In genomic region chr12:79143803-79144202, GRCh38 we compare ENCODE assay signal across 28 cellular contexts.
DNase-seq lines count a peak whose midpoint lies in the region; ATAC-seq and TF ChIP-seq lines count a peak whose summit lies in the region.
"Had no signal": no experiment of that assay in that cellular context is flagged by ENCODE, and none has a peak within 500 bp of the region (broad histone marks: within the 10 kb centered on the region; RNA-seq: fewer than 3 reads in every experiment).

No MANE protein-coding gene starts in this region.

- intact Hi-C loops in uterus (cut with DNase I; ENCODE audit: low total_unique reads), result no loop called here

- in situ Hi-C loops in brain microvascular endothelial cell (cut with HindIII; ENCODE audit: low pct_ligation_motif_present, low sequenced_read_pairs), result no loop called here

- no peaks in the 10 kb centered on the region for H3K9me3 ChIP-seq in uterus
- H3K9me3 ChIP-seq: right lobe of liver, spleen, upper lobe of right lung had no signal

- ATAC-seq in GM21528 (IDR thresholded peaks at IDR 0.05; ENCODE audit: low FRiP score, unreplicated experiment), result no peak
- ATAC-seq: activated CD4-positive, CD25-positive, alpha-beta regulatory T cell treated with anti-CD3 and anti-CD28 coated beads, Interleukin-2, amount 50 U/mL, for 24 hours; activated T-cell treated with anti-CD3 and anti-CD28 coated beads, Interleukin-2, amount 50 U/mL, for 72 hours; esophagus mucosa; GM23338; right lobe of liver; stimulated activated naive CD8-positive, alpha-beta T cell treated with anti-CD3 and anti-CD28 coated beads, Interleukin-15, Interleukin-2, amounts not matched to agents 100 U/mL and 50 U/mL, for 24 hours; upper lobe of right lung had no signal

- no peak overlapping the region for H3K27ac ChIP-seq in brain microvascular endothelial cell
- no peak overlapping the region for H3K27ac ChIP-seq in uterus
- H3K27ac ChIP-seq: right lobe of liver, SK-N-MC, spleen, upper lobe of right lung had no signal

- TF ChIP-seq CTCF in brain microvascular endothelial cell (IDR thresholded peaks at IDR 0.05; ENCODE audit: low read depth, low read length, missing control alignments) (no peak), uterus (IDR thresholded peaks at IDR 0.05) (no peak), GM10266 (IDR thresholded peaks at IDR 0.05; ENCODE audit: control insufficient read depth, insufficient read depth, low read depth, missing control alignments) (no peak)

- peak; percentile 25 for DNase-seq in NCI-H2171 treated with DMSO at 0.1 percent for 48 hours (lab: John Stamatoyannopoulos, UW)
- no peak for DNase-seq in NCI-H2171 (lab: John Stamatoyannopoulos, UW)
- peak; percentile 11 for DNase-seq in NCI-H2029 (lab: John Stamatoyannopoulos, UW)
- peak; percentile 60 for DNase-seq in NCI-H748 treated with DMSO at 0.1 percent for 48 hours (lab: John Stamatoyannopoulos, UW)
- DNase-seq in brain microvascular endothelial cell, result no peak
- no peak for DNase-seq in uterus
- DNase-seq in GM10266 (ENCODE audit: extremely low spot score), result no peak
- DNase-seq: activated CD4-positive, alpha-beta memory T cell treated with anti-CD3 and anti-CD28 coated beads for 36 hours; activated T-cell treated with anti-CD3 and anti-CD28 coated beads, Interleukin-2, amount 50 U/mL, for 72 hours; central memory CD4-positive, alpha-beta T cell; DND-41; foreskin fibroblast; head of caudate nucleus; HFFc6; kidney; naive B cell; NCI-H446; right lobe of liver; spleen; stimulated activated CD4-positive, alpha-beta T cell treated with anti-CD3 and anti-CD28 coated beads, Interleukin-2, amount 100 ng/mL, for 24 hours; stimulated activated naive CD8-positive, alpha-beta T cell treated with anti-CD3 and anti-CD28 coated beads, Interleukin-15, Interleukin-2, amounts not matched to agents 100 U/mL and 50 U/mL, for 24 hours; T-helper 1 cell; upper lobe of right lung had no signal

- no peak for TF ChIP-seq POLR2A in uterus (IDR thresholded peaks at IDR 0.05)

- H3K27me3 ChIP-seq in brain microvascular endothelial cell (replicated peaks) (no peaks in the 10 kb centered on the region), uterus (no peaks in the 10 kb centered on the region)
- H3K27me3 ChIP-seq: right lobe of liver, spleen, upper lobe of right lung had no signal

- H3K4me1 ChIP-seq in uterus, result no peaks in the 10 kb centered on the region
- H3K4me1 ChIP-seq: right lobe of liver, spleen, upper lobe of right lung had no signal

- no peaks in the 10 kb centered on the region for H3K36me3 ChIP-seq in brain microvascular endothelial cell (replicated peaks)
- H3K36me3 ChIP-seq in uterus, result no peaks in the 10 kb centered on the region
- H3K36me3 ChIP-seq: right lobe of liver, spleen, upper lobe of right lung had no signal

- no peak overlapping the region for H3K4me3 ChIP-seq in brain microvascular endothelial cell (ENCODE audit: low read depth, low read length)
- no peak overlapping the region for H3K4me3 ChIP-seq in uterus
- H3K4me3 ChIP-seq: GM23338, right lobe of liver, SK-N-MC, spleen, upper lobe of right lung had no signal

Comparison
In these comparisons a context has a peak if more than half of its experiments do, and no peak if none do; other contexts are left out.
1. DNase-seq: peak in NCI-H2171 treated with DMSO at 0.1 percent for 48 hours (single experiment), NCI-H2029 (single experiment) and NCI-H748 treated with DMSO at 0.1 percent for 48 hours (single experiment); none in NCI-H2171 (single experiment), brain microvascular endothelial cell (single experiment), uterus (0 of 2) and GM10266 (single experiment).